13 cellular contexts compared by ENCODE assay signal in genomic region chr7:41698726-41699125, GRCh38. TPM values are rescaled to one million over a fixed set of nuclear protein-coding genes. Genes with fewer than 3 reads are reported as not detected.
A peak's percentile ranks its signal among the peaks of the same experiment; 100 is the strongest.
DNase-seq lines count a peak whose midpoint lies in the region; ATAC-seq and TF ChIP-seq lines count a peak whose summit lies in the region.
"Had no signal": no experiment of that assay in that cellular context is flagged by ENCODE, and none has a peak within 500 bp of the region (broad histone marks: within the 10 kb centered on the region; RNA-seq: fewer than 3 reads in every experiment).

No MANE protein-coding gene starts in this region.

- peaks cover 63% of the 10 kb centered on the region for H3K27me3 Mint-ChIP-seq in activated T-helper 1 cell treated with anti-CD3 and anti-CD28 coated beads, Interleukin-12 subunit alpha, Interleukin-12 subunit beta, Interleukin-2, Interleukin-4 antibody, amounts not matched to agents 30 ng/mL and 10 ng/mL and 1 ng/mL, durations not matched to agents 14 hours and 24 hours and 36 hours (ENCODE audit: insufficient read depth)

- H2AFZ ChIP-seq in GM23248: peak overlapping the region; percentile 25; the same call in 1 of the 2 replicates

- H3K9me2 ChIP-seq in GM23248 (ENCODE audit: insufficient read depth): no peaks in the 10 kb centered on the region

- peaks cover 70% of the 10 kb centered on the region for H3F3A ChIP-seq in GM23248 (ENCODE audit: insufficient read depth)

- H3K4me1 ChIP-seq in GM23248 (ENCODE audit: insufficient read depth) (peaks cover 41% of the 10 kb centered on the region), sigmoid colon (peaks cover 0 to 34% (median 26%) of the 10 kb centered on the region in 4 donors)

- H3K36me3 ChIP-seq in GM23248 (ENCODE audit: low read depth): no peaks in the 10 kb centered on the region
- H3K36me3 ChIP-seq in sigmoid colon: no peaks in the 10 kb centered on the region
- H3K36me3 ChIP-seq: upper lobe of left lung had no signal

- H3K27me3 ChIP-seq in GM23248 (replicated peaks; ENCODE audit: insufficient read depth): no peaks in the 10 kb centered on the region
- no peaks in the 10 kb centered on the region for H3K27me3 ChIP-seq in sigmoid colon
- H3K27me3 ChIP-seq: upper lobe of left lung had no signal

- H3K9ac ChIP-seq in GM23248: peak overlapping the region; percentile 79

- H3K27ac ChIP-seq in GM23248 (peak overlapping the region; percentile 44), sigmoid colon (peak overlapping the region; percentile 56 to 86 (median 76))

- no peaks in the 10 kb centered on the region for H4K20me1 ChIP-seq in GM23248 (ENCODE audit: insufficient read depth)

- no peak for ATAC-seq in activated CD4-positive, CD25-positive, alpha-beta regulatory T cell treated with anti-CD3 and anti-CD28 coated beads, Interleukin-2, amount 50 U/mL, for 24 hours
- ATAC-seq in GM21737 (IDR thresholded peaks at IDR 0.05; ENCODE audit: unreplicated experiment): no peak

- H3K36me3 Mint-ChIP-seq in activated T-helper 1 cell treated with anti-CD3 and anti-CD28 coated beads, Interleukin-12 subunit alpha, Interleukin-12 subunit beta, Interleukin-2, Interleukin-4 antibody, amounts not matched to agents 30 ng/mL and 10 ng/mL and 1 ng/mL, durations not matched to agents 14 hours and 24 hours and 36 hours (ENCODE audit: low read depth): no peaks in the 10 kb centered on the region

- peaks cover 10% of the 10 kb centered on the region for H3K4me1 Mint-ChIP-seq in activated T-helper 1 cell treated with anti-CD3 and anti-CD28 coated beads, Interleukin-12 subunit alpha, Interleukin-12 subunit beta, Interleukin-2, Interleukin-4 antibody, amounts not matched to agents 30 ng/mL and 10 ng/mL and 1 ng/mL, durations not matched to agents 14 hours and 24 hours and 36 hours (ENCODE audit: low read depth)

- TF ChIP-seq CTCF in foreskin fibroblast (IDR thresholded peaks at IDR 0.05; ENCODE audit: low read depth, low read length) (no peak), sigmoid colon (IDR thresholded peaks at IDR 0.05) (no peak)

- no peak for TF ChIP-seq POLR2A in sigmoid colon (IDR thresholded peaks at IDR 0.05)

- peak overlapping the region; percentile 77 for H3K4me3 ChIP-seq in GM23248
- peak overlapping the region; percentile 62 to 72 for H3K4me3 ChIP-seq in foreskin fibroblast (ENCODE audit: low read depth in 1 of 2, low read length in 2 of 2)
- H3K4me3 ChIP-seq in sigmoid colon: peak overlapping the region; percentile 19 to 54 (median 36)

- H3K9me3 ChIP-seq in GM23248 (ENCODE audit: low read depth): no peaks in the 10 kb centered on the region
- no peaks in the 10 kb centered on the region for H3K9me3 ChIP-seq in sigmoid colon
- H3K9me3 ChIP-seq: Caco-2, upper lobe of left lung had no signal

- H3K79me2 ChIP-seq in GM23248 (ENCODE audit: insufficient read depth): peaks cover 64% of the 10 kb centered on the region

- in situ Hi-C loops in GM23248 (cut with MboI): no loop called here

- H3K4me2 ChIP-seq in GM23248 (ENCODE audit: unreplicated experiment): peak overlapping the region; percentile 81

- no peak for TF ChIP-seq EP300 in sigmoid colon (IDR thresholded peaks at IDR 0.05)

- no peak overlapping the region for H3K27ac Mint-ChIP-seq in activated T-helper 1 cell treated with anti-CD3 and anti-CD28 coated beads, Interleukin-12 subunit alpha, Interleukin-12 subunit beta, Interleukin-2, Interleukin-4 antibody, amounts not matched to agents 30 ng/mL and 10 ng/mL and 1 ng/mL, durations not matched to agents 14 hours and 24 hours and 36 hours
- H3K27ac Mint-ChIP-seq: activated B cell treated with CpG ODN at 0.5 μM for 24 hours had no signal

- H3K4me3 Mint-ChIP-seq in activated T-helper 1 cell treated with anti-CD3 and anti-CD28 coated beads, Interleukin-12 subunit alpha, Interleukin-12 subunit beta, Interleukin-2, Interleukin-4 antibody, amounts not matched to agents 30 ng/mL and 10 ng/mL and 1 ng/mL, durations not matched to agents 14 hours and 24 hours and 36 hours: peak overlapping the region; percentile 37

- no peaks in the 10 kb centered on the region for H3K9me3 Mint-ChIP-seq in activated T-helper 1 cell treated with anti-CD3 and anti-CD28 coated beads, Interleukin-12 subunit alpha, Interleukin-12 subunit beta, Interleukin-2, Interleukin-4 antibody, amounts not matched to agents 30 ng/mL and 10 ng/mL and 1 ng/mL, durations not matched to agents 14 hours and 24 hours and 36 hours
- H3K9me3 Mint-ChIP-seq: activated B cell treated with CpG ODN at 0.5 μM for 24 hours had no signal

- 42 to 51% methylated on average over 4 of the region's 4 CpGs for WGBS in GM23248 (ENCODE audit: low coverage in 1 of 2, low lambda C conversion rate in 2 of 2, missing lambda C conversion rate in 2 of 2), 2 experiments
- WGBS in sigmoid colon, 2 donors: 75 to 82% methylated on average over 4 of the region's 4 CpGs

- DNase-seq in GM23248 (peak; percentile 61), foreskin fibroblast (peak; percentile 41 to 59), sigmoid colon (no peak), MV-4-11 (lab: John Stamatoyannopoulos, UW) (no peak), medulla oblongata (ENCODE audit: extremely low spot score) (no peak)
- no peak for DNase-seq in activated T-helper 1 cell treated with anti-CD3 and anti-CD28 coated beads, Interleukin-12 subunit alpha, Interleukin-12 subunit beta, Interleukin-2, Interleukin-4 antibody, amounts not matched to agents 30 ng/mL and 10 ng/mL and 1 ng/mL, durations not matched to agents 14 hours and 24 hours and 36 hours (ENCODE audit: low spot score)
- DNase-seq: activated B cell treated with CpG ODN at 0.5 μM for 24 hours; activated gamma-delta T cell; Caco-2; stimulated activated CD4-positive, alpha-beta T cell treated with anti-CD3 and anti-CD28 coated beads, Interleukin-2, amount 100 ng/mL, for 48 hours; upper lobe of left lung had no signal

- intact Hi-C loops in activated T-helper 1 cell treated with anti-CD3 and anti-CD28 coated beads, Interleukin-12 subunit alpha, Interleukin-12 subunit beta, Interleukin-2, Interleukin-4 antibody, amounts not matched to agents 30 ng/mL and 10 ng/mL and 1 ng/mL, durations not matched to agents 14 hours and 24 hours and 36 hours (cut with micrococcal nuclease): no loop called here
- intact Hi-C loops in sigmoid colon (cut with DNase I): no loop called here

RNA-seq across cellular contexts. Expression of gene INHBA, which starts 4.2 kb away (rescaled TPM):
- total RNA-seq in GM23248 (2014; rRNA removed; shearing (Covaris generic)): 5.2 and 5.5 TPM in 2 replicates
- polyA plus RNA-seq in GM23248 (2016; fragmentation: Nextera tagmentation; extraction: Ambion mirVana) (7.9 and 8.8 TPM in 2 replicates), sigmoid colon (1 to 10 TPM in 1 of 3 donors, under 1 TPM in 2; 0.23 to 1.2 (median 0.66) TPM)
- 1.9 and 2.5 TPM in 2 replicates for total RNA-seq in activated T-helper 1 cell treated with anti-CD3 and anti-CD28 coated beads, Interleukin-12 subunit alpha, Interleukin-12 subunit beta, Interleukin-2, Interleukin-4 antibody, amounts not matched to agents 30 ng/mL and 10 ng/mL and 1 ng/mL, durations not matched to agents 14 hours and 24 hours and 36 hours
- total RNA-seq in sigmoid colon: 1 to 10 TPM; 1.1 to 5.5 (median 2.6) TPM

Comparison
In these comparisons a context has a peak if more than half of its experiments do, and no peak if none do; other contexts are left out.
1. DNase-seq: peak in GM23248 (single experiment) and foreskin fibroblast (2 of 2); none in activated T-helper 1 cell treated with anti-CD3 and anti-CD28 coated beads, Interleukin-12 subunit alpha, Interleukin-12 subunit beta, Interleukin-2, Interleukin-4 antibody, amounts not matched to agents 30 ng/mL and 10 ng/mL and 1 ng/mL, durations not matched to agents 14 hours and 24 hours and 36 hours (single experiment), sigmoid colon (single experiment), MV-4-11 (single experiment) and medulla oblongata (single experiment).
2. Peak in every context shown above with its lines, with median percentiles within 50 percentile points of each other: H3K4me3 ChIP-seq.